Comparison of ENCODE assay signal across 38 cellular contexts in genomic region chr2:136490100-136490499, GRCh38.
"Had no signal": no experiment of that assay in that cellular context is flagged by ENCODE, and none has a peak within 500 bp of the region (broad histone marks: within the 10 kb centered on the region; RNA-seq: fewer than 3 reads in every experiment).

No MANE protein-coding gene starts in this region.

- H3K27me3 ChIP-seq: adrenal gland, ascending aorta, body of pancreas, brain microvascular endothelial cell, breast epithelium had no signal

- H3K4me1 ChIP-seq: adrenal gland, ascending aorta, body of pancreas, breast epithelium had no signal

- H3K36me3 Mint-ChIP-seq: activated naive CD4-positive, alpha-beta T cell treated with anti-CD3 and anti-CD28 coated beads, Interleukin-2, amount 10 ng/mL, durations not matched to agents 7 days and 5 days; activated naive CD8-positive, alpha-beta T cell; activated naive CD8-positive, alpha-beta T cell treated with anti-CD3 and anti-CD28 coated beads for 36 hours; activated naive CD8-positive, alpha-beta T cell treated with anti-CD3 and anti-CD28 coated beads, Interleukin-2, amount 10 ng/mL, durations not matched to agents 7 days and 5 days; brain had no signal

- H3K9me3 Mint-ChIP-seq: activated naive CD4-positive, alpha-beta T cell treated with anti-CD3 and anti-CD28 coated beads, Interleukin-2, amount 10 ng/mL, durations not matched to agents 7 days and 5 days; activated naive CD4-positive, alpha-beta T cell treated with anti-CD3 and anti-CD28 coated beads, Interleukin-2, amount 50 U/mL, for 24 hours; activated naive CD8-positive, alpha-beta T cell treated with anti-CD3 and anti-CD28 coated beads for 36 hours; activated naive CD8-positive, alpha-beta T cell treated with anti-CD3 and anti-CD28 coated beads, Interleukin-2, amount 50 U/mL, for 24 hours; activated T-cell treated with anti-CD3 and anti-CD28 coated beads, Interleukin-2, amount 50 U/mL, for 24 hours; activated T-cell treated with anti-CD3 and anti-CD28 coated beads, Interleukin-2, amount 50 U/mL, for 72 hours; activated T-helper 1 cell treated with anti-CD3 and anti-CD28 coated beads, Interleukin-12 subunit alpha, Interleukin-12 subunit beta, Interleukin-2, Interleukin-4 antibody, amounts not matched to agents 30 ng/mL and 10 ng/mL and 1 ng/mL, durations not matched to agents 14 hours and 24 hours and 36 hours; activated T-helper 2 cell treated with anti-CD3 and anti-CD28 coated beads, Interferon-gamma antibody, Interleukin-2, Interleukin-4, amounts not matched to agents 10 μg/mL and 5 μg/mL and 100 μg/mL, durations not matched to agents 14 hours and 24 hours and 36 hours had no signal

- H3K27ac Mint-ChIP-seq: activated naive CD4-positive, alpha-beta T cell treated with anti-CD3 and anti-CD28 coated beads for 36 hours; activated naive CD4-positive, alpha-beta T cell treated with anti-CD3 and anti-CD28 coated beads, Interleukin-2, amount 10 ng/mL, durations not matched to agents 7 days and 5 days; activated naive CD4-positive, alpha-beta T cell treated with anti-CD3 and anti-CD28 coated beads, Interleukin-2, amount 50 U/mL, for 24 hours; activated naive CD4-positive, alpha-beta T cell treated with anti-CD3 and anti-CD28 coated beads, Interleukin-2, amount 50 U/mL, for 72 hours; activated naive CD8-positive, alpha-beta T cell; activated naive CD8-positive, alpha-beta T cell treated with anti-CD3 and anti-CD28 coated beads for 36 hours; activated naive CD8-positive, alpha-beta T cell treated with anti-CD3 and anti-CD28 coated beads, Interleukin-2, amount 10 ng/mL, durations not matched to agents 7 days and 5 days; activated naive CD8-positive, alpha-beta T cell treated with anti-CD3 and anti-CD28 coated beads, Interleukin-2, amount 50 U/mL, for 24 hours; activated T-cell treated with anti-CD3 and anti-CD28 coated beads, Interleukin-2, amount 50 U/mL, for 24 hours; activated T-cell treated with anti-CD3 and anti-CD28 coated beads, Interleukin-2, amount 50 U/mL, for 72 hours; activated T-helper 1 cell treated with anti-CD3 and anti-CD28 coated beads, Interleukin-12 subunit alpha, Interleukin-12 subunit beta, Interleukin-2, Interleukin-4 antibody, amounts not matched to agents 30 ng/mL and 10 ng/mL and 1 ng/mL, durations not matched to agents 14 hours and 24 hours and 36 hours; activated T-helper 17 cell treated with anti-CD3 and anti-CD28 coated beads, Interleukin-2, amount 50 U/mL, for 72 hours; activated T-helper 2 cell treated with anti-CD3 and anti-CD28 coated beads, Interferon-gamma antibody, Interleukin-2, Interleukin-4, amounts not matched to agents 10 μg/mL and 5 μg/mL and 100 μg/mL, durations not matched to agents 14 hours and 24 hours and 36 hours; brain had no signal

- H3K4me1 Mint-ChIP-seq: activated naive CD4-positive, alpha-beta T cell treated with anti-CD3 and anti-CD28 coated beads, Interleukin-2, amount 10 ng/mL, durations not matched to agents 7 days and 5 days; activated naive CD4-positive, alpha-beta T cell treated with anti-CD3 and anti-CD28 coated beads, Interleukin-2, amount 50 U/mL, for 24 hours; activated naive CD8-positive, alpha-beta T cell treated with anti-CD3 and anti-CD28 coated beads for 36 hours; activated naive CD8-positive, alpha-beta T cell treated with anti-CD3 and anti-CD28 coated beads, Interleukin-2, amount 10 ng/mL, durations not matched to agents 7 days and 5 days; activated naive CD8-positive, alpha-beta T cell treated with anti-CD3 and anti-CD28 coated beads, Interleukin-2, amount 50 U/mL, for 24 hours; activated T-helper 17 cell treated with anti-CD3 and anti-CD28 coated beads, Interleukin-2, amount 50 U/mL, for 72 hours; brain; central memory CD8-positive, alpha-beta T cell had no signal

- H3K9me3 ChIP-seq: adrenal gland, body of pancreas had no signal

- H3K4me3 ChIP-seq: adrenal gland, ascending aorta, body of pancreas, breast epithelium, cardiac muscle cell had no signal

- DNase-seq: activated effector memory CD4-positive, alpha-beta T cell treated with anti-CD3 and anti-CD28 coated beads, Interleukin-2, amount 50 U/mL, for 16 hours; activated effector memory CD4-positive, alpha-beta T cell treated with Interleukin-2 at 50 U/mL for 16 hours; activated gamma-delta T cell; activated gamma-delta T cell treated with Interleukin-2 at 50 U/mL for 16 hours; activated naive CD4-positive, alpha-beta T cell; activated naive CD4-positive, alpha-beta T cell treated with anti-CD3 and anti-CD28 coated beads for 36 hours; activated naive CD4-positive, alpha-beta T cell treated with anti-CD3 and anti-CD28 coated beads, Interleukin-2, amount 10 ng/mL, durations not matched to agents 7 days and 5 days; activated naive CD4-positive, alpha-beta T cell treated with anti-CD3 and anti-CD28 coated beads, Interleukin-2, amount 50 U/mL, for 16 hours; activated naive CD4-positive, alpha-beta T cell treated with Interleukin-2 at 50 U/mL for 16 hours; activated naive CD8-positive, alpha-beta T cell treated with anti-CD3 and anti-CD28 coated beads for 36 hours; activated naive CD8-positive, alpha-beta T cell treated with anti-CD3 and anti-CD28 coated beads, Interleukin-2, amount 10 ng/mL, durations not matched to agents 7 days and 5 days; activated naive CD8-positive, alpha-beta T cell treated with anti-CD3 and anti-CD28 coated beads, Interleukin-2, amount 50 U/mL, for 24 hours; activated T-cell treated with anti-CD3 and anti-CD28 coated beads, Interleukin-2, amount 50 U/mL, for 1 hour; activated T-cell treated with anti-CD3 and anti-CD28 coated beads, Interleukin-2, amount 50 U/mL, for 24 hours; activated T-cell treated with anti-CD3 and anti-CD28 coated beads, Interleukin-2, amount 50 U/mL, for 4 hours; activated T-cell treated with anti-CD3 and anti-CD28 coated beads, Interleukin-2, amount 50 U/mL, for 48 hours; activated T-cell treated with anti-CD3 and anti-CD28 coated beads, Interleukin-2, amount 50 U/mL, for 72 hours; adrenal gland; amniotic stem cell; amygdala; anterior cingulate cortex; aorta; body of pancreas; brain microvascular endothelial cell; caudate nucleus; central memory CD4-positive, alpha-beta T cell; cerebellar nuclear complex had no signal

- ATAC-seq: activated naive CD4-positive, alpha-beta T cell treated with anti-CD3 and anti-CD28 coated beads, Interleukin-2, amount 50 U/mL, for 72 hours; activated naive CD8-positive, alpha-beta T cell treated with anti-CD3 and anti-CD28 coated beads, Interleukin-2, amount 50 U/mL, for 24 hours; activated T-cell treated with anti-CD3 and anti-CD28 coated beads, Interleukin-2, amount 50 U/mL, for 4 hours; activated T-cell treated with anti-CD3 and anti-CD28 coated beads, Interleukin-2, amount 50 U/mL, for 72 hours; activated T-helper 17 cell treated with anti-CD3 and anti-CD28 coated beads, Interleukin-2, amount 50 U/mL, for 72 hours; body of pancreas had no signal

- H3K4me3 Mint-ChIP-seq: activated naive CD4-positive, alpha-beta T cell treated with anti-CD3 and anti-CD28 coated beads for 36 hours; activated naive CD4-positive, alpha-beta T cell treated with anti-CD3 and anti-CD28 coated beads, Interleukin-2, amount 10 ng/mL, durations not matched to agents 7 days and 5 days; activated naive CD4-positive, alpha-beta T cell treated with anti-CD3 and anti-CD28 coated beads, Interleukin-2, amount 50 U/mL, for 24 hours; activated naive CD8-positive, alpha-beta T cell; activated naive CD8-positive, alpha-beta T cell treated with anti-CD3 and anti-CD28 coated beads for 36 hours; activated naive CD8-positive, alpha-beta T cell treated with anti-CD3 and anti-CD28 coated beads, Interleukin-2, amount 10 ng/mL, durations not matched to agents 7 days and 5 days; activated naive CD8-positive, alpha-beta T cell treated with anti-CD3 and anti-CD28 coated beads, Interleukin-2, amount 50 U/mL, for 24 hours; activated T-cell treated with anti-CD3 and anti-CD28 coated beads, Interleukin-2, amount 50 U/mL, for 24 hours; activated T-cell treated with anti-CD3 and anti-CD28 coated beads, Interleukin-2, amount 50 U/mL, for 4 hours; activated T-cell treated with anti-CD3 and anti-CD28 coated beads, Interleukin-2, amount 50 U/mL, for 72 hours; activated T-helper 1 cell treated with anti-CD3 and anti-CD28 coated beads, Interleukin-12 subunit alpha, Interleukin-12 subunit beta, Interleukin-2, Interleukin-4 antibody, amounts not matched to agents 30 ng/mL and 10 ng/mL and 1 ng/mL, durations not matched to agents 14 hours and 24 hours and 36 hours; activated T-helper 17 cell treated with anti-CD3 and anti-CD28 coated beads, Interleukin-2, amount 50 U/mL, for 72 hours; brain; central memory CD8-positive, alpha-beta T cell had no signal

- H3K27ac ChIP-seq: adrenal gland, ascending aorta, body of pancreas, brain microvascular endothelial cell, breast epithelium, cardiac muscle cell had no signal

- H3K27me3 Mint-ChIP-seq: activated naive CD4-positive, alpha-beta T cell treated with anti-CD3 and anti-CD28 coated beads, Interleukin-2, amount 10 ng/mL, durations not matched to agents 7 days and 5 days; activated naive CD8-positive, alpha-beta T cell treated with anti-CD3 and anti-CD28 coated beads for 36 hours had no signal

- H3K36me3 ChIP-seq: adrenal gland, ascending aorta, brain microvascular endothelial cell, breast epithelium, cardiac muscle cell had no signal
